26 cellular contexts compared by ENCODE assay signal in the genomic region with DNA sequence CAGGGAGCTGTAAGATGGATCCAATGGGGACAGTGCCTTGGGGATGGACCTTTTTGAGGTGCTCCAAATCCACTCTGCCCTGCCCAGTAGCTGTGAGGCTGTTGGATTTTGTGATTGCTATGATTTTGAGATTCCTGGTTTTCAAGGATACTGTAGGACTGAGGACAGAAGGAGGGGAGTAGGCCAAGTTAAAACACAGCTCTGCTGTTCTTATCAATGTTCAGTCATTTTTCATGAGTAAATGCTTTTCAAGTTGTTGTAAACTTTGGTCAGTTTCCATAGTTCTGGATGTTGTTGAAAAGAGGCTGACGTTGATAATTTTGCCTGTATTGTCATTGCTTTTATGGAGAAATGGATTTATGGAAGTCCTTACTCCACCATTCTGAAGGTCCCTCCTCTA.
"Had no signal": no experiment of that assay in that cellular context is flagged by ENCODE, and none has a peak within 500 bp of the region (broad histone marks: within the 10 kb centered on the region; RNA-seq: fewer than 3 reads in every experiment).

No MANE protein-coding gene starts in this region.

- H3K4me1 ChIP-seq: adrenal gland, body of pancreas, breast epithelium had no signal

- ATAC-seq: activated CD8-positive, alpha-beta T cell treated with anti-CD3 and anti-CD28 coated beads for 36 hours; activated T-cell treated with anti-CD3 and anti-CD28 coated beads, Interleukin-2, amount 50 U/mL, for 4 hours; body of pancreas had no signal

- H3K4me3 ChIP-seq: adrenal gland, body of pancreas, breast epithelium had no signal

- H3K27me3 ChIP-seq: adrenal gland, body of pancreas, brain microvascular endothelial cell, breast epithelium had no signal

- H3K27ac ChIP-seq: adrenal gland, body of pancreas, brain microvascular endothelial cell, breast epithelium, VCaP had no signal

- H3K9me3 ChIP-seq: adrenal gland, breast epithelium had no signal

- DNase-seq: activated B cell treated with CpG ODN at 0.5 μM for 24 hours; activated CD4-positive, alpha-beta memory T cell treated with anti-CD3 and anti-CD28 coated beads for 36 hours; activated CD4-positive, alpha-beta T cell treated with anti-CD3 and anti-CD28 coated beads for 4 hours; activated CD4-positive, alpha-beta T cell treated with anti-CD3 and anti-CD28 coated beads, Interleukin-2, amount 10 ng/mL, durations not matched to agents 24 days and 14 days; activated CD4-positive, alpha-beta T cell treated with anti-CD3 and anti-CD28 coated beads, Interleukin-2, amount 50 U/mL, for 1 hour; activated CD4-positive, alpha-beta T cell treated with anti-CD3 and anti-CD28 coated beads, Interleukin-2, amount 50 U/mL, for 4 hours; activated CD4-positive, CD25-positive, alpha-beta regulatory T cell treated with anti-CD3 and anti-CD28 coated beads, Interleukin-2, amount 50 U/mL, for 72 hours; activated CD8-positive, alpha-beta memory T cell treated with anti-CD3 and anti-CD28 coated beads, Interleukin-2, amount 50 U/mL, for 4 hours; activated effector memory CD4-positive, alpha-beta T cell treated with anti-CD3 and anti-CD28 coated beads, Interleukin-2, amount 50 U/mL, for 16 hours; activated gamma-delta T cell treated with Interleukin-2 at 50 U/mL for 16 hours; activated naive CD4-positive, alpha-beta T cell; activated naive CD4-positive, alpha-beta T cell treated with anti-CD3 and anti-CD28 coated beads, Interleukin-2, amount 50 U/mL, for 16 hours; activated naive CD8-positive, alpha-beta T cell treated with anti-CD3 and anti-CD28 coated beads for 36 hours; activated T-cell treated with anti-CD3 and anti-CD28 coated beads for 4 hours; activated T-cell treated with anti-CD3 and anti-CD28 coated beads, Interleukin-2, amount 50 U/mL, for 1 hour; activated T-cell treated with anti-CD3 and anti-CD28 coated beads, Interleukin-2, amount 50 U/mL, for 4 hours; adrenal gland; amniotic stem cell; aorta; body of pancreas; brain microvascular endothelial cell; central memory CD4-positive, alpha-beta T cell; T-helper 9 cell had no signal

- H3K36me3 ChIP-seq: adrenal gland, brain microvascular endothelial cell, breast epithelium had no signal
